ENCODE assay signal across 20 cellular contexts in genomic region chr14:52052991-52053390, GRCh38. TPM values are rescaled to one million over a fixed set of nuclear protein-coding genes. Genes with fewer than 3 reads are reported as not detected.
DNase-seq lines count a peak whose midpoint lies in the region; FAIRE-seq and TF ChIP-seq lines count a peak whose summit lies in the region.
"Had no signal": no experiment of that assay in that cellular context is flagged by ENCODE, and none has a peak within 500 bp of the region (broad histone marks: within the 10 kb centered on the region; RNA-seq: fewer than 3 reads in every experiment).

No MANE protein-coding gene starts in this region.

- TF ChIP-seq EP300 in esophagus muscularis mucosa (IDR thresholded peaks at IDR 0.05), result no peak
- TF ChIP-seq EP300 in sigmoid colon (IDR thresholded peaks at IDR 0.05), result no peak

- no peaks in the 10 kb centered on the region for H3K36me3 Mint-ChIP-seq in activated CD4-positive, alpha-beta T cell treated with anti-CD3 and anti-CD28 coated beads, Interleukin-2, amount 10 ng/mL, durations not matched to agents 24 days and 14 days (ENCODE audit: low read depth)
- H3K36me3 Mint-ChIP-seq: activated naive CD8-positive, alpha-beta T cell treated with anti-CD3 and anti-CD28 coated beads, Interleukin-2, amount 10 ng/mL, durations not matched to agents 7 days and 5 days; naive thymus-derived CD4-positive, alpha-beta T cell had no signal

- H3K4me3 ChIP-seq in BLaER1, result peak overlapping the region; percentile 32
- H3K4me3 ChIP-seq in esophagus muscularis mucosa, result peak overlapping the region in 2 of 4 donors; percentile 10 to 17
- no peak overlapping the region for H3K4me3 ChIP-seq in kidney epithelial cell (ENCODE audit: low read depth, low read length)
- no peak overlapping the region for H3K4me3 ChIP-seq in sigmoid colon
- no peak overlapping the region for H3K4me3 ChIP-seq in Peyer's patch
- H3K4me3 ChIP-seq: dorsolateral prefrontal cortex had no signal

- intact Hi-C loops in esophagus muscularis mucosa (cut with DNase I) (no loop called here), sigmoid colon (cut with DNase I) (no loop called here)
- intact Hi-C loops in activated CD4-positive, alpha-beta T cell treated with anti-CD3 and anti-CD28 coated beads, Interleukin-2, amount 10 ng/mL, durations not matched to agents 24 days and 14 days (cut with micrococcal nuclease), result no loop called here

- H3K4me3 Mint-ChIP-seq in activated CD4-positive, alpha-beta T cell treated with anti-CD3 and anti-CD28 coated beads, Interleukin-2, amount 10 ng/mL, durations not matched to agents 24 days and 14 days, result no peak overlapping the region
- H3K4me3 Mint-ChIP-seq: activated naive CD8-positive, alpha-beta T cell treated with anti-CD3 and anti-CD28 coated beads, Interleukin-2, amount 10 ng/mL, durations not matched to agents 7 days and 5 days; naive thymus-derived CD4-positive, alpha-beta T cell had no signal

- H3K4me1 Mint-ChIP-seq in activated CD4-positive, alpha-beta T cell treated with anti-CD3 and anti-CD28 coated beads, Interleukin-2, amount 10 ng/mL, durations not matched to agents 24 days and 14 days, result no peaks in the 10 kb centered on the region
- H3K4me1 Mint-ChIP-seq: activated naive CD8-positive, alpha-beta T cell treated with anti-CD3 and anti-CD28 coated beads, Interleukin-2, amount 10 ng/mL, durations not matched to agents 7 days and 5 days had no signal

- H3K4me1 ChIP-seq in BLaER1 (peaks cover 77% of the 10 kb centered on the region), esophagus muscularis mucosa (peaks cover 70 to 82% (median 76%) of the 10 kb centered on the region in 4 donors), sigmoid colon (peaks cover 0 to 79% (median 64%) of the 10 kb centered on the region in 4 donors), Peyer's patch (peaks cover 0 to 24% (median 0%) of the 10 kb centered on the region in 4 donors)

- CTCF ChIA-PET in GM10248 (lab: Yijun Ruan, JAX), result interaction anchor here (2.2 kb wide), 1 partner anchor 9 kb away, joined by 6 read pairs; no protein-coding TSS in a partner anchor

- peak overlapping the region; percentile 78 for H3K27ac ChIP-seq in BLaER1
- H3K27ac ChIP-seq in esophagus muscularis mucosa (replicated peaks in 1 of 4), result peak overlapping the region; percentile 82 to 92 (median 84)
- peak overlapping the region; percentile 65 to 85 (median 75) for H3K27ac ChIP-seq in sigmoid colon
- peak overlapping the region in 1 of 4 donors; percentile 59 for H3K27ac ChIP-seq in Peyer's patch

- no peak for FAIRE-seq in H54 (lab: Jason Lieb, UNC)
- FAIRE-seq: D721Med, frontal cortex, islet of Langerhans had no signal

- H3K36me3 ChIP-seq in BLaER1, result peaks cover 54% of the 10 kb centered on the region
- peaks cover 0 to 13% (median 3%) of the 10 kb centered on the region in 4 donors for H3K36me3 ChIP-seq in esophagus muscularis mucosa
- H3K36me3 ChIP-seq in kidney epithelial cell (ENCODE audit: control insufficient read depth, insufficient read depth, low read length), result no peaks in the 10 kb centered on the region
- peaks cover 0 to 13% (median 0%) of the 10 kb centered on the region in 4 donors for H3K36me3 ChIP-seq in sigmoid colon
- H3K36me3 ChIP-seq in Peyer's patch, result no peaks in the 10 kb centered on the region

- no peak overlapping the region for H3K27ac Mint-ChIP-seq in activated CD4-positive, alpha-beta T cell treated with anti-CD3 and anti-CD28 coated beads, Interleukin-2, amount 10 ng/mL, durations not matched to agents 24 days and 14 days
- H3K27ac Mint-ChIP-seq: activated naive CD8-positive, alpha-beta T cell treated with anti-CD3 and anti-CD28 coated beads, Interleukin-2, amount 10 ng/mL, durations not matched to agents 7 days and 5 days; naive thymus-derived CD4-positive, alpha-beta T cell had no signal

- WGBS in esophagus muscularis mucosa, result 60% methylated on average over 5 of the region's 5 CpGs
- 80 to 94% methylated on average over 5 of the region's 5 CpGs for WGBS in sigmoid colon, 2 donors

- TF ChIP-seq POLR2A in esophagus muscularis mucosa (IDR thresholded peaks at IDR 0.05; ENCODE audit: low read depth), result no peak
- TF ChIP-seq POLR2A in sigmoid colon (IDR thresholded peaks at IDR 0.05), result no peak
- no peak for TF ChIP-seq POLR2A in H54 (IDR thresholded peaks at IDR 0.05; ENCODE audit: low read depth, low read length)
- no peak for TF ChIP-seq POLR2A in Peyer's patch (IDR thresholded peaks at IDR 0.05)

- DNase-seq in esophagus muscularis mucosa (ENCODE audit: extremely low spot score) (no peak), kidney epithelial cell (ENCODE audit: low read depth) (peak; percentile 38), sigmoid colon (no peak), H54 (ENCODE audit: insufficient read length, low spot score) (no peak), GM10248 (ENCODE audit: extremely low spot score) (no peak), Peyer's patch (no peak)
- DNase-seq in activated CD4-positive, alpha-beta T cell treated with anti-CD3 and anti-CD28 coated beads, Interleukin-2, amount 10 ng/mL, durations not matched to agents 24 days and 14 days, result no peak
- DNase-seq: activated naive CD8-positive, alpha-beta T cell treated with anti-CD3 and anti-CD28 coated beads, Interleukin-2, amount 10 ng/mL, durations not matched to agents 7 days and 5 days; dorsolateral prefrontal cortex; KG1; naive thymus-derived CD4-positive, alpha-beta T cell; NCI-H1417; NCI-H524 treated with DMSO at 0.1 percent for 48 hours; PC-3; stimulated activated naive CD4-positive, alpha-beta T cell treated with Interleukin-2 at 50 U/mL for 16 hours; T-helper 1 cell had no signal

- H3K27me3 ChIP-seq in BLaER1 (no peaks in the 10 kb centered on the region), esophagus muscularis mucosa (no peaks in the 10 kb centered on the region), kidney epithelial cell (ENCODE audit: control insufficient read depth, insufficient read depth, low read length) (no peaks in the 10 kb centered on the region), sigmoid colon (no peaks in the 10 kb centered on the region), Peyer's patch (no peaks in the 10 kb centered on the region)
- H3K27me3 ChIP-seq: dorsolateral prefrontal cortex had no signal

- peaks cover 28% of the 10 kb centered on the region for H3K27me3 Mint-ChIP-seq in activated CD4-positive, alpha-beta T cell treated with anti-CD3 and anti-CD28 coated beads, Interleukin-2, amount 10 ng/mL, durations not matched to agents 24 days and 14 days

- H4K20me1 ChIP-seq in BLaER1, result peaks cover 17% of the 10 kb centered on the region; the same call in 1 of the 2 replicates

- H3K9me3 ChIP-seq in BLaER1 (no peaks in the 10 kb centered on the region), esophagus muscularis mucosa (no peaks in the 10 kb centered on the region), sigmoid colon (no peaks in the 10 kb centered on the region), Peyer's patch (no peaks in the 10 kb centered on the region)

- TF ChIP-seq CTCF in esophagus muscularis mucosa (IDR thresholded peaks at IDR 0.05) (no peak), kidney epithelial cell (IDR thresholded peaks at IDR 0.05; ENCODE audit: insufficient read depth, low read length, poor library complexity, severe bottlenecking) (no peak), sigmoid colon (IDR thresholded peaks at IDR 0.05) (no peak), GM10248 (IDR thresholded peaks at IDR 0.05; ENCODE audit: control extremely low read depth, extremely low read depth, low read depth, missing control alignments) (no peak), Peyer's patch (IDR thresholded peaks at IDR 0.05) (no peak)

- peak overlapping the region; percentile 47 for H3K9ac ChIP-seq in BLaER1

- H3K9me3 Mint-ChIP-seq in activated CD4-positive, alpha-beta T cell treated with anti-CD3 and anti-CD28 coated beads, Interleukin-2, amount 10 ng/mL, durations not matched to agents 24 days and 14 days, result peaks cover 4% of the 10 kb centered on the region
- H3K9me3 Mint-ChIP-seq: activated naive CD8-positive, alpha-beta T cell treated with anti-CD3 and anti-CD28 coated beads, Interleukin-2, amount 10 ng/mL, durations not matched to agents 7 days and 5 days; naive thymus-derived CD4-positive, alpha-beta T cell had no signal

- peak overlapping the region; percentile 76 for H3K4me2 ChIP-seq in BLaER1

- POLR2A ChIA-PET in GM10248 (lab: Yijun Ruan, JAX), result no interaction called here

RNA-seq across cellular contexts. Expression of gene NID2, which starts 15.9 kb away (rescaled TPM):
- 10 to 100 TPM; 40.4 to 77.2 (median 57.5) TPM for total RNA-seq in esophagus muscularis mucosa
- total RNA-seq in kidney epithelial cell, result 5.4 and 8.1 TPM in 2 replicates
- 10 to 100 TPM; 26.4 to 52.9 (median 29.9) TPM for total RNA-seq in sigmoid colon
- polyA plus RNA-seq in sigmoid colon, result 1 to 10 TPM in 2 of 3 donors, under 1 TPM in 1; 0.46 to 9.0 (median 4.8) TPM
- 0.09 TPM in 2 replicates for total RNA-seq in activated CD4-positive, alpha-beta T cell treated with anti-CD3 and anti-CD28 coated beads, Interleukin-2, amount 10 ng/mL, durations not matched to agents 24 days and 14 days
- total RNA-seq in Peyer's patch, result 10 to 100 TPM in 3 of 4 donors, 1 to 10 TPM in 1; 8.6 to 16.5 (median 11.5) TPM
